In the genomic region with DNA sequence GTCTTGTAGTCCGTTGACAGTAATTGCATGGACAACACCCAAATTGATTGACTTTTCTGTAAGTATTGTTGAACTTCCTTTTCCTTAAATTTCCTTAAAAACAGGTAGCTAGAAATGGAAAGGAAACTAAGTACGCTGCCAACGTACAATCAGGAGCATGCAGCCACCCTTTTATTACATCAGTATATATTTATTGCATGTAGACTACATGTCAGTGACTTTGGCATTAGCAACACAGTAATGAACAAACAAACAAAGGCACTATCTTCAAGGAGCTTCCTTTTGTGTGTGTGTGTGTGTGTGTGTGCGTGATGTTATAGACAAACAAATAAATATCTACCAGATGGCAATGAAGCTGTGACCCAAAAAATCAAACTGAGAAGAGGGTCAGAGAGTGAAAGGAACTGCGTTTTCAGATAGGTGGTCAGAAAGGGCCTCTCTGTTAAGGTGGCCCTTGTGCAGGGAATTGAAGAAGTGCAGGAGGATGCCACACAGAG, we compare ENCODE assay signal across 22 cellular contexts. TPM values are rescaled to one million over a fixed set of nuclear protein-coding genes. Genes with fewer than 3 reads are reported as not detected.
DNase-seq lines count a peak whose midpoint lies in the region; ATAC-seq and TF ChIP-seq lines count a peak whose summit lies in the region.
"Had no signal": no experiment of that assay in that cellular context is flagged by ENCODE, and none has a peak within 500 bp of the region (broad histone marks: within the 10 kb centered on the region; RNA-seq: fewer than 3 reads in every experiment).

A gene with protein sequence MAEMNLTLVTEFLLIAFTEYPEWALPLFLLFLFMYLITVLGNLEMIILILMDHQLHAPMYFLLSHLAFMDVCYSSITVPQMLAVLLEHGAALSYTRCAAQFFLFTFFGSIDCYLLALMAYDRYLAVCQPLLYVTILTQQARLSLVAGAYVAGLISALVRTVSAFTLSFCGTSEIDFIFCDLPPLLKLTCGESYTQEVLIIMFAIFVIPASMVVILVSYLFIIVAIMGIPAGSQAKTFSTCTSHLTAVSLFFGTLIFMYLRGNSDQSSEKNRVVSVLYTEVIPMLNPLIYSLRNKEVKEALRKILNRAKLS (plus strand): TSS at position 447 of the 497 bp plus-strand sequence. CDS start 155,564 bp downstream, outside the sequence.

- no peaks in the 10 kb centered on the region for H3K36me3 Mint-ChIP-seq in MCF 10A (ENCODE audit: insufficient read depth, unreplicated experiment)
- no peaks in the 10 kb centered on the region for H3K36me3 Mint-ChIP-seq in nephron progenitor cell (ENCODE audit: low read depth)
- H3K36me3 Mint-ChIP-seq: activated CD8-positive, alpha-beta memory T cell treated with anti-CD3 and anti-CD28 coated beads, Interleukin-2, amount 10 ng/mL, durations not matched to agents 7 days and 5 days; type B pancreatic cell had no signal

- ATAC-seq in GM18519 (IDR thresholded peaks at IDR 0.05; ENCODE audit: low FRiP score, unreplicated experiment), result no peak
- ATAC-seq: activated CD8-positive, alpha-beta memory T cell treated with anti-CD3 and anti-CD28 coated beads, Interleukin-2, amount 10 ng/mL, durations not matched to agents 7 days and 5 days had no signal

- H3K4me1 Mint-ChIP-seq in MCF 10A (ENCODE audit: insufficient read depth, unreplicated experiment) (peaks cover 12% of the 10 kb centered on the region), nephron progenitor cell (peaks cover 24% of the 10 kb centered on the region)
- H3K4me1 Mint-ChIP-seq: activated CD8-positive, alpha-beta memory T cell treated with anti-CD3 and anti-CD28 coated beads, Interleukin-2, amount 10 ng/mL, durations not matched to agents 7 days and 5 days had no signal

- H3K9me3 ChIP-seq in breast epithelium (no peaks in the 10 kb centered on the region), esophagus (ENCODE audit: control insufficient read depth in 2 of 2, insufficient read depth in 1 of 2, low read depth in 1 of 2, low read length in 1 of 2) (no peaks in the 10 kb centered on the region), tibial artery (no peaks in the 10 kb centered on the region)
- H3K9me3 ChIP-seq: BLaER1 treated with 17β-estradiol and CSF1 and Interleukin-3, amounts not matched to agents 10 nM and 100 nM had no signal

- POLR2A ChIA-PET in MCF 10A (lab: Yijun Ruan, JAX), result no interaction called here

- no peak for TF ChIP-seq POLR2A in breast epithelium (IDR thresholded peaks at IDR 0.05)

- H3K4me3 ChIP-seq in breast epithelium (no peak within 1 kb of the TSS), esophagus (ENCODE audit: low read depth in 1 of 2, low read length in 2 of 2) (no peak within 1 kb of the TSS), tibial artery (peak within 1 kb of the TSS in 1 of 2 donors; percentile 1)
- H3K4me3 ChIP-seq: BLaER1 treated with 17β-estradiol and CSF1 and Interleukin-3, amounts not matched to agents 10 nM and 100 nM had no signal

- H3K27me3 Mint-ChIP-seq in MCF 10A (ENCODE audit: insufficient read depth, unreplicated experiment) (no peaks in the 10 kb centered on the region), nephron progenitor cell (ENCODE audit: low read depth, poor library complexity) (peaks cover 15% of the 10 kb centered on the region)
- H3K27me3 Mint-ChIP-seq: activated CD8-positive, alpha-beta memory T cell treated with anti-CD3 and anti-CD28 coated beads, Interleukin-2, amount 10 ng/mL, durations not matched to agents 7 days and 5 days; type B pancreatic cell had no signal

- no peaks in the 10 kb centered on the region for H3K9me3 Mint-ChIP-seq in MCF 10A (ENCODE audit: unreplicated experiment)
- H3K9me3 Mint-ChIP-seq in nephron progenitor cell, result no peaks in the 10 kb centered on the region
- H3K9me3 Mint-ChIP-seq: type B pancreatic cell had no signal

- in situ Hi-C loops in GM13977 (cut with MboI; ENCODE audit: low pct_unique_long_range_greater_than_20kb, low sequenced_read_pairs, unreplicated experiment), result no loop called here

- H3K27ac Mint-ChIP-seq in MCF 10A (ENCODE audit: low read depth, unreplicated experiment), result no peak within 1 kb of the TSS
- H3K27ac Mint-ChIP-seq in nephron progenitor cell, result peak within 1 kb of the TSS; percentile 87
- H3K27ac Mint-ChIP-seq: activated CD8-positive, alpha-beta memory T cell treated with anti-CD3 and anti-CD28 coated beads, Interleukin-2, amount 10 ng/mL, durations not matched to agents 7 days and 5 days; type B pancreatic cell had no signal

- H3K27me3 ChIP-seq in breast epithelium, result no peaks in the 10 kb centered on the region
- H3K27me3 ChIP-seq in esophagus (ENCODE audit: control insufficient read depth in 1 of 2, insufficient read depth in 2 of 2, low read length in 2 of 2), result no peaks in the 10 kb centered on the region
- no peaks in the 10 kb centered on the region for H3K27me3 ChIP-seq in tibial artery
- H3K27me3 ChIP-seq: BLaER1 treated with 17β-estradiol and CSF1 and Interleukin-3, amounts not matched to agents 10 nM and 100 nM had no signal

- DNase-seq in breast epithelium (ENCODE audit: low spot score in 2 of 2) (no peak), MCF 10A (ENCODE audit: unreplicated experiment) (no peak), nephron progenitor cell (no peak), tibial artery (no peak), GM13977 (ENCODE audit: low spot score) (no peak)
- no peak for DNase-seq in stimulated activated naive CD4-positive, alpha-beta T cell treated with Interleukin-2 at 50 U/mL for 16 hours (lab: John Stamatoyannopoulos, UW)
- DNase-seq: activated CD8-positive, alpha-beta memory T cell treated with anti-CD3 and anti-CD28 coated beads, Interleukin-2, amount 10 ng/mL, durations not matched to agents 7 days and 5 days; activated gamma-delta T cell; cortex of kidney; DMS 273 treated with DMSO at 0.1 percent for 48 hours; glutamatergic neuron; GOT3; KBM-7; NCI-H524 treated with DMSO at 0.1 percent for 48 hours; T1000 had no signal

- H3K4me1 ChIP-seq in breast epithelium, result no peaks in the 10 kb centered on the region
- peaks cover 0 to 3% of the 10 kb centered on the region in 2 donors for H3K4me1 ChIP-seq in esophagus (ENCODE audit: control insufficient read depth in 2 of 2, insufficient read depth in 2 of 2, low read length in 1 of 2)
- H3K4me1 ChIP-seq in tibial artery, result peaks cover 0 to 30% (median 10%) of the 10 kb centered on the region in 4 donors
- H3K4me1 ChIP-seq: BLaER1 treated with 17β-estradiol and CSF1 and Interleukin-3, amounts not matched to agents 10 nM and 100 nM had no signal

- WGBS in esophagus, 2 donors, result 67 to 76% methylated on average over 5 of the region's 5 CpGs

- intact Hi-C loops in breast epithelium (cut with DNase I; ENCODE audit: low total_unique reads), result no loop called here
- intact Hi-C loops in MCF 10A (cut with micrococcal nuclease), result no loop called here
- intact Hi-C loops in tibial artery (cut with DNase I; ENCODE audit: low total_unique reads), result no loop called here

- H3K36me3 ChIP-seq in breast epithelium (no peaks in the 10 kb centered on the region), esophagus (ENCODE audit: control insufficient read depth in 2 of 2, insufficient read depth in 2 of 2, low read length in 1 of 2) (no peaks in the 10 kb centered on the region), tibial artery (no peaks in the 10 kb centered on the region)
- H3K36me3 ChIP-seq: BLaER1 treated with 17β-estradiol and CSF1 and Interleukin-3, amounts not matched to agents 10 nM and 100 nM had no signal

- CTCF ChIA-PET in MCF 10A (lab: Yijun Ruan, JAX), result interaction anchor here (0.5 kb wide), 1 partner anchor 165 kb away, joined by 3 read pairs; no protein-coding TSS in a partner anchor

- H3K27ac ChIP-seq in breast epithelium (peak within 1 kb of the TSS; percentile 17 to 69), esophagus (ENCODE audit: low read depth in 2 of 2, low read length in 1 of 2) (peak within 1 kb of the TSS; percentile 30 to 47), tibial artery (peak within 1 kb of the TSS; percentile 42 to 63)
- H3K27ac ChIP-seq: BLaER1 treated with 17β-estradiol and CSF1 and Interleukin-3, amounts not matched to agents 10 nM and 100 nM had no signal

- H3K4me3 Mint-ChIP-seq in MCF 10A (ENCODE audit: unreplicated experiment), result no peak within 1 kb of the TSS
- H3K4me3 Mint-ChIP-seq in nephron progenitor cell, result peak within 1 kb of the TSS; percentile 41
- H3K4me3 Mint-ChIP-seq: activated CD8-positive, alpha-beta memory T cell treated with anti-CD3 and anti-CD28 coated beads, Interleukin-2, amount 10 ng/mL, durations not matched to agents 7 days and 5 days; type B pancreatic cell had no signal

- no TSS peak for BruUV-seq in MCF 10A (replicated peaks; lab: Mats Ljungman, UMichigan)

- no peak for TF ChIP-seq CTCF in breast epithelium (IDR thresholded peaks at IDR 0.05)
- no peak for TF ChIP-seq CTCF in MCF 10A (IDR thresholded peaks at IDR 0.05; ENCODE audit: unreplicated experiment)
- TF ChIP-seq CTCF in nephron progenitor cell (IDR thresholded peaks at IDR 0.05), result no peak
- TF ChIP-seq CTCF in tibial artery (IDR thresholded peaks at IDR 0.05), result no peak
- no peak for TF ChIP-seq CTCF in GM13977 (IDR thresholded peaks at IDR 0.05; ENCODE audit: extremely low read depth, insufficient read depth, missing control alignments)

RNA-seq across cellular contexts. Expression of the gene that starts here (rescaled TPM):
- total RNA-seq in breast epithelium (not detected), MCF 10A (2022) (not detected in 2 replicates)
- polyA plus RNA-seq in esophagus, result not detected
- total RNA-seq: A172; activated CD8-positive, alpha-beta memory T cell treated with anti-CD3 and anti-CD28 coated beads, Interleukin-2, amount 10 ng/mL, durations not matched to agents 7 days and 5 days; epithelial cell of proximal tubule; omental fat pad had no signal
